In genomic region chr12:113230315-113231274, GRCh38 we compare ENCODE assay signal across 9 cellular contexts. TPM values are rescaled to one million over a fixed set of nuclear protein-coding genes. Genes with fewer than 3 reads are reported as not detected.
DNase-seq lines count a peak whose midpoint lies in the region; ATAC-seq, FAIRE-seq and TF ChIP-seq lines count a peak whose summit lies in the region.
"Had no signal": no experiment of that assay in that cellular context is flagged by ENCODE, and none has a peak within 500 bp of the region (broad histone marks: within the 10 kb centered on the region; RNA-seq: fewer than 3 reads in every experiment).

No MANE protein-coding gene starts in this region.

- H3K27ac Mint-ChIP-seq in Caco-2 (ENCODE audit: unreplicated experiment), result peak overlapping the region; percentile 95

- no peaks in the 10 kb centered on the region for H3K9me3 Mint-ChIP-seq in Caco-2 (ENCODE audit: unreplicated experiment)

- H3K4me3 Mint-ChIP-seq in Caco-2 (ENCODE audit: unreplicated experiment), result peak overlapping the region; percentile 47

- no TSS peak for BruUV-seq in Caco-2 (replicated peaks; lab: Mats Ljungman, UMichigan)

- ATAC-seq in GM21717 (IDR thresholded peaks at IDR 0.05; ENCODE audit: unreplicated experiment) (peak; percentile 1), left ventricle myocardium superior (peak; percentile 44)

- H3K36me3 Mint-ChIP-seq in Caco-2 (ENCODE audit: insufficient read depth, unreplicated experiment), result peaks cover 44% of the 10 kb centered on the region

- DNase-seq in Caco-2, result peak; percentile 79 to 85
- DNase-seq in RCC 7860 (ENCODE audit: low spot score), result peak; percentile 50
- peak; percentile 41 for DNase-seq in left ventricle myocardium superior
- no peak for DNase-seq in NCI-H187 treated with DMSO at 0.1 percent for 48 hours (lab: John Stamatoyannopoulos, UW)
- no peak for DNase-seq in NK-92 treated with Interleukin-12 subunit alpha and Interleukin-12 subunit beta, amount 100 ng/mL, for 24 hours (lab: John Stamatoyannopoulos, UW)
- no peak for DNase-seq in SKM-1 treated with dmso at 0.1 percent for 144 hours (lab: John Stamatoyannopoulos, UW; ENCODE audit: unreplicated experiment)
- no peak for DNase-seq in NCI-H69 (lab: John Stamatoyannopoulos, UW)
- DNase-seq: NCI-H1048 had no signal

- H3K27me3 ChIP-seq in Caco-2 (replicated peaks; ENCODE audit: control insufficient read depth, insufficient read depth, low read length), result no peaks in the 10 kb centered on the region

- peaks cover 64% of the 10 kb centered on the region for H3K4me1 ChIP-seq in Caco-2

- peaks cover 38% of the 10 kb centered on the region for H3K4me1 Mint-ChIP-seq in Caco-2 (ENCODE audit: low read depth, unreplicated experiment)

- intact Hi-C loops in Caco-2 (cut with micrococcal nuclease; ENCODE audit: unreplicated experiment) (loop anchor here (1.0 kb wide), 3 partner anchors 9 to 15 kb away; partner anchors contain the start of gene TPCN1), left ventricle myocardium superior (cut with micrococcal nuclease) (no loop called here)

- no peaks in the 10 kb centered on the region for H3K9me3 ChIP-seq in Caco-2

- CTCF ChIA-PET in Caco-2 (lab: Charles Lee), result interaction anchor here (0.8 to 1.1 kb wide), 2 partner anchors 15 to 33 kb away, joined by 9 to 17 read pairs; no protein-coding TSS in a partner anchor

- POLR2A ChIA-PET in Caco-2 (lab: Charles Lee), result interaction anchor here (0.5 to 2.2 kb wide), 7 partner anchors 9 to 105 kb away, joined by 3 to 38 read pairs (median 7); partner anchors contain the start of genes DDX54, RITA1, SLC8B1 and TPCN1

- H3K36me3 ChIP-seq in Caco-2 (ENCODE audit: control insufficient read depth, insufficient read depth, low read length), result peaks cover 17% of the 10 kb centered on the region

- H3K27me3 Mint-ChIP-seq in Caco-2 (ENCODE audit: insufficient read depth, unreplicated experiment), result no peaks in the 10 kb centered on the region

- TF ChIP-seq CTCF in Caco-2 (IDR thresholded peaks at IDR 0.05; ENCODE audit: insufficient read depth in 1 of 2, low read depth in 1 of 2, low read length in 1 of 2, severe bottlenecking in 1 of 2, unreplicated experiment in 1 of 2), result no peak

- FAIRE-seq in RCC 7860 (lab: Jason Lieb, UNC), result no peak

- no peak overlapping the region for H3K4me3 ChIP-seq in Caco-2 (ENCODE audit: low read depth, low read length)

RNA-seq across cellular contexts. Expression of gene TPCN1, which starts 9.3 kb away (rescaled TPM):
- 54.4 and 55.9 TPM in 2 replicates for total RNA-seq in Caco-2 (2022)
- 145 TPM for total RNA-seq in left ventricle myocardium superior

RNA-seq across cellular contexts. Expression of gene RITA1, which starts 45.1 kb away (rescaled TPM):
- total RNA-seq in Caco-2 (2022) (32.7 and 33.6 TPM in 2 replicates), left ventricle myocardium superior (19.5 TPM)

RNA-seq across cellular contexts. Expression of gene DDX54, which starts 45.3 kb away (rescaled TPM):
- 101 and 110 TPM in 2 replicates for total RNA-seq in Caco-2 (2022)
- 33.8 TPM for total RNA-seq in left ventricle myocardium superior

Comparison
In these comparisons a context has a peak if more than half of its experiments do, and no peak if none do; other contexts are left out.
1. DNase-seq: peak in Caco-2 (2 of 2), RCC 7860 (single experiment) and left ventricle myocardium superior (single experiment); none in NCI-H187 treated with DMSO at 0.1 percent for 48 hours (single experiment), NK-92 treated with Interleukin-12 subunit alpha and Interleukin-12 subunit beta, amount 100 ng/mL, for 24 hours (single experiment), SKM-1 treated with dmso at 0.1 percent for 144 hours (single experiment) and NCI-H69 (single experiment).